ENCODE assay signal across 8 cellular contexts in genomic region chrX:11111038-11111851, GRCh38. TPM values are rescaled to one million over a fixed set of nuclear protein-coding genes. Genes with fewer than 3 reads are reported as not detected.
DNase-seq lines count a peak whose midpoint lies in the region; ATAC-seq and TF ChIP-seq lines count a peak whose summit lies in the region.

TSS of gene HCCS (plus strand) at chrX:11111332. CDS start at chrX:11112061, 729 bp downstream.

- peak; percentile 95 for ATAC-seq in GM21515 (IDR thresholded peaks at IDR 0.05; ENCODE audit: unreplicated experiment)

- TF ChIP-seq CTCF in epithelial cell of esophagus (IDR thresholded peaks at IDR 0.05; ENCODE audit: insufficient read depth, low read depth, low read length, missing control alignments): no peak

- peak within 1 kb of the TSS; percentile 72 for H3K4me3 ChIP-seq in epithelial cell of esophagus (ENCODE audit: low read length)

- DNase-seq in DMS153 (lab: John Stamatoyannopoulos, UW): peak; percentile 51
- peak; percentile 47 for DNase-seq in HuH-7 (ENCODE audit: low spot score)
- DNase-seq in OCI-M2 (lab: John Stamatoyannopoulos, UW; ENCODE audit: unreplicated experiment): peak; percentile 13
- peak; percentile 73 for DNase-seq in activated T-cell treated with anti-CD3 and anti-CD28 coated beads for 4 hours
- DNase-seq in epithelial cell of esophagus (ENCODE audit: low read depth): peak; percentile 83
- peak; percentile 82 for DNase-seq in mucosa of gallbladder (ENCODE audit: low spot score)
- DNase-seq in stimulated activated CD8-positive, alpha-beta memory T cell treated with anti-CD3 and anti-CD28 coated beads, Interleukin-4, amount 100 ng/mL, for 4 hours (ENCODE audit: low read depth in 2 of 2, low spot score in 1 of 2): peak; percentile 65

RNA-seq across cellular contexts. Expression of gene HCCS, which starts in this region (rescaled TPM):
- total RNA-seq in mucosa of gallbladder: 24.9 TPM

Comparison
In these comparisons a context has a peak if more than half of its experiments do, and no peak if none do; other contexts are left out.
1. Peak in every context shown above with its lines: DNase-seq, ATAC-seq and H3K4me3 ChIP-seq.
2. DNase-seq: peak in every context shown above with its lines; median percentile 83 in epithelial cell of esophagus; 82 in mucosa of gallbladder; 73 in activated T-cell treated with anti-CD3 and anti-CD28 coated beads for 4 hours; 65 in stimulated activated CD8-positive, alpha-beta memory T cell treated with anti-CD3 and anti-CD28 coated beads, Interleukin-4, amount 100 ng/mL, for 4 hours; 51 in DMS153; 47 in HuH-7; 13 in OCI-M2.